Comparison of ENCODE assay signal across 15 cellular contexts in genomic region chr20:43655937-43656336, GRCh38. TPM values are rescaled to one million over a fixed set of nuclear protein-coding genes. Genes with fewer than 3 reads are reported as not detected.
DNase-seq lines count a peak whose midpoint lies in the region; ATAC-seq, FAIRE-seq and TF ChIP-seq lines count a peak whose summit lies in the region.
"Had no signal": no experiment of that assay in that cellular context is flagged by ENCODE, and none has a peak within 500 bp of the region (broad histone marks: within the 10 kb centered on the region; RNA-seq: fewer than 3 reads in every experiment).

No MANE protein-coding gene starts in this region.

- H3K9me3 ChIP-seq in OCI-LY1 (ENCODE audit: low read length) (no peaks in the 10 kb centered on the region), K562 (replicated peaks; ENCODE audit: control insufficient read depth, insufficient read depth, low read depth, low read length) (no peaks in the 10 kb centered on the region)
- H3K9me3 ChIP-seq: adrenal gland, psoas muscle had no signal

- POLR2A ChIA-PET in K562 (lab: Yijun Ruan, JAX): no interaction called here

- in situ Hi-C loops in K562 (cut with MboI): no loop called here

- TF ChIP-seq POLR2A in K562 (conservative IDR thresholded peaks at IDR 0.05): no peak

- H3F3A ChIP-seq in OCI-LY1 (ENCODE audit: insufficient read depth, low read length): no peaks in the 10 kb centered on the region

- H2AFZ ChIP-seq in OCI-LY1 (ENCODE audit: low read length) (no peak overlapping the region), K562 (ENCODE audit: low read depth, low read length) (no peak overlapping the region)

- H3K27ac ChIP-seq in OCI-LY1 (ENCODE audit: low read depth, low read length, poor library complexity, severe bottlenecking): no peak overlapping the region
- no peak overlapping the region for H3K27ac ChIP-seq in K562 (ENCODE audit: extremely low read depth, low read depth, low read length)
- H3K27ac ChIP-seq: adrenal gland, epithelial cell of prostate, psoas muscle had no signal

- no peak for TF ChIP-seq RAD21 in K562 (CRISPR knock-in tag; conservative IDR thresholded peaks at IDR 0.05 in 1 of 2, IDR thresholded peaks at IDR 0.05 in 1 of 2)

- peaks cover 16% of the 10 kb centered on the region for H3K4me1 ChIP-seq in OCI-LY1 (ENCODE audit: insufficient read depth, low read length, severe bottlenecking)
- H3K4me1 ChIP-seq in K562 (replicated peaks in 1 of 2; ENCODE audit: control insufficient read depth in 2 of 2, insufficient read depth in 2 of 2, low read length in 2 of 2): peaks cover 6 to 16% of the 10 kb centered on the region in 2 experiments; a peak in 3 of 5 replicates

- H4K20me1 ChIP-seq in OCI-LY1 (ENCODE audit: insufficient read depth, low read length): no peaks in the 10 kb centered on the region
- H4K20me1 ChIP-seq in K562 (replicated peaks; ENCODE audit: control insufficient read depth, insufficient read depth, low read length): no peaks in the 10 kb centered on the region

- no peaks in the 10 kb centered on the region for H3K27me3 ChIP-seq in OCI-LY1 (ENCODE audit: insufficient read depth, low read length)
- no peaks in the 10 kb centered on the region for H3K27me3 ChIP-seq in K562 (ENCODE audit: control insufficient read depth in 2 of 2, insufficient read depth in 2 of 2, low read length in 2 of 2)
- H3K27me3 ChIP-seq: adrenal gland had no signal

- CTCF ChIA-PET in K562 (lab: Yijun Ruan, JAX; ENCODE audit: low intra/inter-chr PET ratio): no interaction called here

- 52% methylated on average over 3 of the region's 3 CpGs for WGBS in K562 (ENCODE audit: insufficient coverage, low coverage, missing lambda C conversion rate)

- no peak for TF ChIP-seq EP300 in K562 (IDR thresholded peaks at IDR 0.05; ENCODE audit: low read length)

- H3K9ac ChIP-seq in OCI-LY1 (ENCODE audit: low read length) (no peak overlapping the region; the same call in 1 of the 2 replicates), K562 (ENCODE audit: insufficient read depth in 1 of 2, low read depth in 2 of 2, low read length in 2 of 2) (no peak overlapping the region)

- TF ChIP-seq CTCF in OCI-LY1 (IDR thresholded peaks at IDR 0.05; ENCODE audit: low read length): no peak
- TF ChIP-seq CTCF in K562 (IDR thresholded peaks at IDR 0.05 in 2 of 3, conservative IDR thresholded peaks at IDR 0.05 in 1 of 3; ENCODE audit: insufficient read depth in 2 of 3, low read depth in 1 of 3, low read length in 3 of 3): no peak

- BruUV-seq in K562 (replicated peaks; lab: Mats Ljungman, UMichigan): no TSS peak

- H3K4me3 ChIP-seq in OCI-LY1 (ENCODE audit: low read depth, low read length, poor library complexity, severe bottlenecking) (peak overlapping the region; percentile 79), K562 (no peak overlapping the region)

- no peak for ATAC-seq in K562
- ATAC-seq in HG03159 (IDR thresholded peaks at IDR 0.05; ENCODE audit: unreplicated experiment): no peak
- ATAC-seq: psoas muscle had no signal

- no peaks in the 10 kb centered on the region for H3K79me2 ChIP-seq in OCI-LY1 (ENCODE audit: insufficient read depth, low read length)
- H3K79me2 ChIP-seq in K562 (ENCODE audit: control insufficient read depth, insufficient read depth, low read length): peaks cover 14% of the 10 kb centered on the region; the same call in 2 of the 3 replicates

- no peak for FAIRE-seq in K562 (lab: Jason Lieb, UNC)
- FAIRE-seq: keratinocyte had no signal

- intact Hi-C loops in K562 (cut with micrococcal nuclease) (no loop called here), posterior vena cava (cut with DNase I) (no loop called here)

- H3K4me2 ChIP-seq in OCI-LY1 (ENCODE audit: low read length) (peak overlapping the region; percentile 88; the same call in 1 of the 2 replicates), K562 (ENCODE audit: insufficient read depth, low read length) (peak overlapping the region; percentile 96; the same call in 1 of the 2 replicates)

- DNase-seq in activated effector memory CD4-positive, alpha-beta T cell treated with anti-CD3 and anti-CD28 coated beads, Interleukin-2, amount 50 U/mL, for 16 hours: peak; percentile 8
- DNase-seq in activated effector memory CD4-positive, alpha-beta T cell treated with Interleukin-2 at 50 U/mL for 16 hours: no peak
- DNase-seq in K562 (ENCODE audit: extremely low read depth in 1 of 4, low spot score in 3 of 4): no peak
- DNase-seq in posterior vena cava (ENCODE audit: low spot score): peak; percentile 5
- DNase-seq in hypothalamus (lab: John Stamatoyannopoulos, UW): no peak
- DNase-seq in NCI-H146 (lab: John Stamatoyannopoulos, UW): no peak
- DNase-seq: activated CD4-positive, alpha-beta T cell treated with anti-CD3 and anti-CD28 coated beads for 48 hours; NCI-H1048; NCI-H345; psoas muscle had no signal

- no peaks in the 10 kb centered on the region for H3K9me1 ChIP-seq in K562 (ENCODE audit: control insufficient read depth, insufficient read depth, low read length)

- no peaks in the 10 kb centered on the region for H3K9me2 ChIP-seq in OCI-LY1 (ENCODE audit: low read depth, low read length)

- H3K36me3 ChIP-seq in OCI-LY1 (ENCODE audit: insufficient read depth, low read length): no peaks in the 10 kb centered on the region
- H3K36me3 ChIP-seq in K562 (ENCODE audit: control insufficient read depth, insufficient read depth, low read length): no peaks in the 10 kb centered on the region
- H3K36me3 ChIP-seq: adrenal gland had no signal

TF ChIP-seq in K562, 482 proteins besides CTCF, POLR2A, EP300 and RAD21:
- no peak for TF ChIP-seq HMG20A (CRISPR knock-in tag; conservative IDR thresholded peaks at IDR 0.05)
- peak; percentile 59 for TF ChIP-seq ZNF121 (CRISPR knock-in tag; conservative IDR thresholded peaks at IDR 0.05)

RNA-seq across cellular contexts. Expression of gene MYBL2, which starts 11.0 kb away (rescaled TPM):
- total RNA-seq in K562 (2011; cell fraction: chromatin; rRNA removed; ENCODE audit: low replicate concordance): 25.5 and 54.2 TPM in 2 replicates
- total RNA-seq in K562 (2011; cell fraction: nucleolus; rRNA removed): 28.0 and 31.8 TPM in 2 replicates
- 22.6 and 26.3 TPM in 2 replicates for total RNA-seq in K562 (2011; cell fraction: nucleoplasm; rRNA removed)
- total RNA-seq in K562 (2014; rRNA removed) (111 and 154 TPM in 2 replicates), K562 (2014; rRNA removed; fragmentation: Illumina TruSeq; extraction: Trizol) (26.2 and 31.1 TPM in 2 replicates), K562 (2015; rRNA removed; fragmentation: Illumina TruSeq; extraction: Trizol) (52.5 and 53.6 TPM in 2 replicates), K562 (2021) (161 and 169 TPM in 2 replicates), posterior vena cava (under 1 TPM; 0.24 to 0.60 TPM)
- polyA plus RNA-seq in K562 (2011; rRNA removed) (27.6 and 33.8 TPM in 2 replicates), K562 (2014; fragmentation: Illumina TruSeq; extraction: Trizol) (141 and 149 TPM in 2 replicates), K562 (2014; fragmentation: Nextera tagmentation; extraction: Ambion mirVana) (1 to 10 TPM; 4.4 to 6.3 TPM), K562 (2014; rRNA removed) (62.1 and 80.2 TPM in 2 replicates)
- 39.0 and 57.5 TPM in 2 replicates for polyA plus RNA-seq in K562 (2011; cell fraction: cytosol; rRNA removed)
- polyA plus RNA-seq in K562 (2011; cell fraction: nucleus; rRNA removed): 29.2 and 49.4 TPM in 2 replicates
- 113 and 131 TPM in 2 replicates for polyA plus RNA-seq in K562 (2012)
- 27.8 and 34.3 TPM in 2 replicates for polyA minus RNA-seq in K562 (2011; rRNA and poly(A)+ RNA removed)
- polyA minus RNA-seq in K562 (2011; cell fraction: cytosol; rRNA and poly(A)+ RNA removed): 57.3 and 64.6 TPM in 2 replicates
- polyA minus RNA-seq in K562 (2011; cell fraction: nucleus; rRNA and poly(A)+ RNA removed): 12.4 and 15.3 TPM in 2 replicates

Comparison
In these comparisons a context has a peak if more than half of its experiments do, and no peak if none do; other contexts are left out.
1. DNase-seq: peak in activated effector memory CD4-positive, alpha-beta T cell treated with anti-CD3 and anti-CD28 coated beads, Interleukin-2, amount 50 U/mL, for 16 hours (single experiment) and posterior vena cava (single experiment); none in activated effector memory CD4-positive, alpha-beta T cell treated with Interleukin-2 at 50 U/mL for 16 hours (single experiment), K562 (0 of 4), hypothalamus (0 of 51) and NCI-H146 (single experiment).
2. RNA of gene MYBL2, which starts 11.0 kb away (total RNA-seq): 22.6 to 169 TPM in K562; 0.24 to 0.60 TPM in posterior vena cava; every median in the first group is over 10 times any median in the second.